12 cellular contexts compared by ENCODE assay signal in genomic region chr17:19250421-19251141, GRCh38. TPM values are rescaled to one million over a fixed set of nuclear protein-coding genes. Genes with fewer than 3 reads are reported as not detected.
DNase-seq lines count a peak whose midpoint lies in the region; ATAC-seq and TF ChIP-seq lines count a peak whose summit lies in the region.
"Had no signal": no experiment of that assay in that cellular context is flagged by ENCODE, and none has a peak within 500 bp of the region (broad histone marks: within the 10 kb centered on the region; RNA-seq: fewer than 3 reads in every experiment).

No MANE protein-coding gene starts in this region.

- no peak overlapping the region for H3K27ac Mint-ChIP-seq in activated T-helper 2 cell treated with anti-CD3 and anti-CD28 coated beads, Interferon-gamma antibody, Interleukin-2, Interleukin-4, amounts not matched to agents 10 μg/mL and 5 μg/mL and 100 μg/mL, durations not matched to agents 14 hours and 24 hours and 36 hours
- H3K27ac Mint-ChIP-seq: activated CD8-positive, alpha-beta T cell treated with anti-CD3 and anti-CD28 coated beads, Interleukin-2, amount 10 ng/mL, durations not matched to agents 7 days and 5 days; activated naive CD4-positive, alpha-beta T cell treated with anti-CD3 and anti-CD28 coated beads, Interleukin-2, amount 50 U/mL, for 72 hours had no signal

- no peaks in the 10 kb centered on the region for H3K9me3 ChIP-seq in RWPE2 (ENCODE audit: severe bottlenecking)
- H3K9me3 ChIP-seq in esophagus muscularis mucosa = no peaks in the 10 kb centered on the region
- peaks cover 9% of the 10 kb centered on the region for H3K9me3 ChIP-seq in mesodermal cell (ENCODE audit: control insufficient read depth, low read length)
- no peaks in the 10 kb centered on the region for H3K9me3 ChIP-seq in thoracic aorta
- H3K9me3 ChIP-seq in lower lobe of right lung = no peaks in the 10 kb centered on the region

- no peaks in the 10 kb centered on the region for H3K9me3 Mint-ChIP-seq in activated T-helper 2 cell treated with anti-CD3 and anti-CD28 coated beads, Interferon-gamma antibody, Interleukin-2, Interleukin-4, amounts not matched to agents 10 μg/mL and 5 μg/mL and 100 μg/mL, durations not matched to agents 14 hours and 24 hours and 36 hours
- H3K9me3 Mint-ChIP-seq: activated naive CD4-positive, alpha-beta T cell treated with anti-CD3 and anti-CD28 coated beads, Interleukin-2, amount 50 U/mL, for 72 hours had no signal

- peaks cover 4% of the 10 kb centered on the region for H3K4me1 ChIP-seq in RWPE2 (ENCODE audit: insufficient read depth, poor library complexity, severe bottlenecking)
- H3K4me1 ChIP-seq in esophagus muscularis mucosa = peaks cover 55 to 71% (median 67%) of the 10 kb centered on the region in 4 donors
- H3K4me1 ChIP-seq in mesodermal cell (ENCODE audit: control insufficient read depth, insufficient read depth, low read length, poor library complexity, severe bottlenecking) = peaks cover 10% of the 10 kb centered on the region
- peaks cover 20 to 46% of the 10 kb centered on the region in 2 donors for H3K4me1 ChIP-seq in thoracic aorta (ENCODE audit: control insufficient read depth in 1 of 2, low read depth in 2 of 2)
- peaks cover 59% of the 10 kb centered on the region for H3K4me1 ChIP-seq in lower lobe of right lung

- H3K27me3 Mint-ChIP-seq in activated T-helper 2 cell treated with anti-CD3 and anti-CD28 coated beads, Interferon-gamma antibody, Interleukin-2, Interleukin-4, amounts not matched to agents 10 μg/mL and 5 μg/mL and 100 μg/mL, durations not matched to agents 14 hours and 24 hours and 36 hours (ENCODE audit: low read depth) = peaks cover 11% of the 10 kb centered on the region

- H3K36me3 Mint-ChIP-seq in activated T-helper 2 cell treated with anti-CD3 and anti-CD28 coated beads, Interferon-gamma antibody, Interleukin-2, Interleukin-4, amounts not matched to agents 10 μg/mL and 5 μg/mL and 100 μg/mL, durations not matched to agents 14 hours and 24 hours and 36 hours (ENCODE audit: low read depth) = no peaks in the 10 kb centered on the region
- H3K36me3 Mint-ChIP-seq: activated naive CD4-positive, alpha-beta T cell treated with anti-CD3 and anti-CD28 coated beads, Interleukin-2, amount 50 U/mL, for 72 hours had no signal

- intact Hi-C loops in esophagus muscularis mucosa (cut with DNase I) (no loop called here), lower lobe of right lung (cut with DNase I) (no loop called here)
- intact Hi-C loops in activated T-helper 2 cell treated with anti-CD3 and anti-CD28 coated beads, Interferon-gamma antibody, Interleukin-2, Interleukin-4, amounts not matched to agents 10 μg/mL and 5 μg/mL and 100 μg/mL, durations not matched to agents 14 hours and 24 hours and 36 hours (cut with micrococcal nuclease) = no loop called here

- TF ChIP-seq CTCF in RWPE2 (IDR thresholded peaks at IDR 0.05; ENCODE audit: poor library complexity, severe bottlenecking) = no peak
- TF ChIP-seq CTCF in esophagus muscularis mucosa (IDR thresholded peaks at IDR 0.05) = no peak
- no peak for TF ChIP-seq CTCF in thoracic aorta (IDR thresholded peaks at IDR 0.05)
- TF ChIP-seq CTCF in lower lobe of right lung (IDR thresholded peaks at IDR 0.05) = no peak

- no peak for TF ChIP-seq EP300 in esophagus muscularis mucosa (IDR thresholded peaks at IDR 0.05)

- no peaks in the 10 kb centered on the region for H3K4me1 Mint-ChIP-seq in activated T-helper 2 cell treated with anti-CD3 and anti-CD28 coated beads, Interferon-gamma antibody, Interleukin-2, Interleukin-4, amounts not matched to agents 10 μg/mL and 5 μg/mL and 100 μg/mL, durations not matched to agents 14 hours and 24 hours and 36 hours (ENCODE audit: low read depth)

- no peak for ATAC-seq in RWPE2 (ENCODE audit: low read depth)
- ATAC-seq in thoracic aorta (ENCODE audit: insufficient number of reproducible peaks, low FRiP score, low read depth) = no peak
- ATAC-seq in GM21528 (IDR thresholded peaks at IDR 0.05; ENCODE audit: low FRiP score, unreplicated experiment) = no peak
- no peak for ATAC-seq in lower lobe of right lung
- ATAC-seq: activated CD8-positive, alpha-beta T cell treated with anti-CD3 and anti-CD28 coated beads, Interleukin-2, amount 10 ng/mL, durations not matched to agents 7 days and 5 days; activated naive CD4-positive, alpha-beta T cell treated with anti-CD3 and anti-CD28 coated beads, Interleukin-2, amount 50 U/mL, for 72 hours had no signal

- H3K4me3 ChIP-seq in RWPE2 (ENCODE audit: severe bottlenecking) (no peak overlapping the region), esophagus muscularis mucosa (peak overlapping the region in 2 of 4 donors; percentile 5 to 10), mesodermal cell (ENCODE audit: extremely low read depth, insufficient read depth, low read length, poor library complexity, severe bottlenecking) (no peak overlapping the region), thoracic aorta (no peak overlapping the region), lower lobe of right lung (no peak overlapping the region)

- peak; percentile 25 for DNase-seq in RWPE2 (ENCODE audit: low spot score)
- DNase-seq in esophagus muscularis mucosa (ENCODE audit: extremely low spot score) = no peak
- no peak for DNase-seq in thoracic aorta (ENCODE audit: low spot score)
- DNase-seq in germinal center (ENCODE audit: low spot score) = no peak
- DNase-seq in activated T-helper 2 cell treated with anti-CD3 and anti-CD28 coated beads, Interferon-gamma antibody, Interleukin-2, Interleukin-4, amounts not matched to agents 10 μg/mL and 5 μg/mL and 100 μg/mL, durations not matched to agents 14 hours and 24 hours and 36 hours (ENCODE audit: low spot score) = no peak
- no peak for DNase-seq in lower lobe of right lung
- DNase-seq: activated CD8-positive, alpha-beta T cell treated with anti-CD3 and anti-CD28 coated beads, Interleukin-2, amount 10 ng/mL, durations not matched to agents 7 days and 5 days; kidney; T-helper 1 cell had no signal

- 47% methylated on average over 4 of the region's 4 CpGs for WGBS in esophagus muscularis mucosa
- WGBS in mesodermal cell (ENCODE audit: insufficient coverage in 2 of 2), 2 experiments = 93 to 94% methylated on average over 3 to 4 of the region's 4 CpGs

- no peak overlapping the region for H3K27ac ChIP-seq in RWPE2 (ENCODE audit: poor library complexity, severe bottlenecking)
- H3K27ac ChIP-seq in esophagus muscularis mucosa (replicated peaks in 1 of 4) = peak overlapping the region; percentile 48 to 74 (median 56)
- H3K27ac ChIP-seq in mesodermal cell (ENCODE audit: low read depth, low read length, severe bottlenecking) = peak overlapping the region; percentile 16
- peak overlapping the region; percentile 56 to 65 for H3K27ac ChIP-seq in thoracic aorta
- H3K27ac ChIP-seq in lower lobe of right lung = no peak overlapping the region

- H3K36me3 ChIP-seq in RWPE2 (ENCODE audit: low read depth) = no peaks in the 10 kb centered on the region; the same call in 1 of the 2 replicates
- no peaks in the 10 kb centered on the region for H3K36me3 ChIP-seq in esophagus muscularis mucosa
- peaks cover 14% of the 10 kb centered on the region for H3K36me3 ChIP-seq in mesodermal cell (ENCODE audit: control insufficient read depth, insufficient read depth, low read length)
- no peaks in the 10 kb centered on the region for H3K36me3 ChIP-seq in thoracic aorta
- no peaks in the 10 kb centered on the region for H3K36me3 ChIP-seq in lower lobe of right lung

- no peaks in the 10 kb centered on the region for H3K27me3 ChIP-seq in RWPE2 (ENCODE audit: insufficient read depth, poor library complexity, severe bottlenecking)
- no peaks in the 10 kb centered on the region for H3K27me3 ChIP-seq in esophagus muscularis mucosa
- no peaks in the 10 kb centered on the region for H3K27me3 ChIP-seq in thoracic aorta (replicated peaks; ENCODE audit: insufficient read depth)
- no peaks in the 10 kb centered on the region for H3K27me3 ChIP-seq in lower lobe of right lung (ENCODE audit: low read depth)

- H3K4me3 Mint-ChIP-seq in activated T-helper 2 cell treated with anti-CD3 and anti-CD28 coated beads, Interferon-gamma antibody, Interleukin-2, Interleukin-4, amounts not matched to agents 10 μg/mL and 5 μg/mL and 100 μg/mL, durations not matched to agents 14 hours and 24 hours and 36 hours (ENCODE audit: low read depth) = no peak overlapping the region
- H3K4me3 Mint-ChIP-seq: activated CD8-positive, alpha-beta T cell treated with anti-CD3 and anti-CD28 coated beads, Interleukin-2, amount 10 ng/mL, durations not matched to agents 7 days and 5 days had no signal

- no peak for TF ChIP-seq POLR2A in esophagus muscularis mucosa (IDR thresholded peaks at IDR 0.05; ENCODE audit: low read depth)

RNA-seq across cellular contexts. Expression of gene EPN2, which starts 13.4 kb away (rescaled TPM):
- total RNA-seq in esophagus muscularis mucosa (10 to 100 TPM; 26.5 to 49.2 (median 38.9) TPM), thoracic aorta (10 to 100 TPM; 28.7 to 47.9 TPM), lower lobe of right lung (66.2 TPM)
- 37.4 TPM for polyA plus RNA-seq in mesodermal cell (2013, experiment 1 of 2)
- 33.4 TPM for polyA plus RNA-seq in mesodermal cell (2013, experiment 2 of 2)
- total RNA-seq in activated T-helper 2 cell treated with anti-CD3 and anti-CD28 coated beads, Interferon-gamma antibody, Interleukin-2, Interleukin-4, amounts not matched to agents 10 μg/mL and 5 μg/mL and 100 μg/mL, durations not matched to agents 14 hours and 24 hours and 36 hours = 10.5 and 11.6 TPM in 2 replicates

Comparison
In these comparisons a context has a peak if more than half of its experiments do, and no peak if none do; other contexts are left out.
1. H3K27ac ChIP-seq: peak in esophagus muscularis mucosa (4 of 4), mesodermal cell (single experiment) and thoracic aorta (2 of 2); none in RWPE2 (single experiment) and lower lobe of right lung (single experiment).